Comparison of ENCODE assay signal across 16 cellular contexts in the genomic region with DNA sequence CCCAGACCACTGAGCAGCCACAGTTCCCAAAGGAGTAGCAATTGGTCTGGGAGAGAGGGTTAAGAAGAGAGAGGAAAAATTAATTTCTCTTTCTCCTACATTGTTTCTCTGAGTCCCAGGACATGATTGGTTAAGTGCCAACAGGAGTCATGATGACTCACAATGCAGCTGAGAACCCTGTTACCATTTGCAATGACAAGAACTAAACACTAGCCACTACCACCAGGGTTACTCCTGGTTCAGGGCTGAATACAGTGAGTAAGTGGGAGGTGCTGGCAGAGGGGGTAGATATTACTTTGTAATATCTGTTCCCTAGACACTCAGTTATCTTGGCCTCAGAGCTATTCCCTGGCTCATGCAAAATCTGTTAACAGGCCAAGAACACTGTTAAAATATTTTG. TPM values are rescaled to one million over a fixed set of nuclear protein-coding genes. Genes with fewer than 3 reads are reported as not detected.
DNase-seq lines count a peak whose midpoint lies in the region; ATAC-seq and TF ChIP-seq lines count a peak whose summit lies in the region.
"Had no signal": no experiment of that assay in that cellular context is flagged by ENCODE, and none has a peak within 500 bp of the region (broad histone marks: within the 10 kb centered on the region; RNA-seq: fewer than 3 reads in every experiment).

No MANE protein-coding gene starts in this region.

- no peak for TF ChIP-seq POLR2A in lower leg skin (IDR thresholded peaks at IDR 0.05)

- DNase-seq in AG10803 (ENCODE audit: low read depth) = peak; percentile 77
- peak; percentile 88 for DNase-seq in LHCN-M2 (ENCODE audit: low read depth)
- peak; percentile 84 for DNase-seq in choroid plexus epithelial cell (ENCODE audit: low read depth)
- no peak for DNase-seq in left lung
- no peak for DNase-seq in NCI-H748 treated with DMSO at 0.1 percent for 48 hours (lab: John Stamatoyannopoulos, UW)
- DNase-seq in lower leg skin (ENCODE audit: low spot score in 2 of 2) = no peak
- DNase-seq: activated CD4-positive, alpha-beta T cell treated with anti-CD3 and anti-CD28 coated beads, Interleukin-2, amount 50 U/mL, for 4 hours; activated naive CD4-positive, alpha-beta T cell treated with anti-CD3 and anti-CD28 coated beads, Interleukin-2, amount 10 ng/mL, durations not matched to agents 7 days and 5 days; dorsolateral prefrontal cortex; hippocampal formation; NCI-H2107; stimulated activated CD4-positive, alpha-beta T cell treated with anti-CD3 and anti-CD28 coated beads, Interleukin-4, amount 100 ng/mL, for 1 hour; stimulated activated naive CD4-positive, alpha-beta T cell treated with Interleukin-2 at 50 U/mL for 16 hours had no signal

- H3K27ac ChIP-seq in left lung = no peak overlapping the region
- H3K27ac ChIP-seq: dorsolateral prefrontal cortex had no signal

- TF ChIP-seq CTCF in AG10803 (conservative IDR thresholded peaks at IDR 0.05; ENCODE audit: low read length) = peak; percentile 16; the same call in 1 of the 2 replicates
- no peak for TF ChIP-seq CTCF in choroid plexus epithelial cell (conservative IDR thresholded peaks at IDR 0.05; ENCODE audit: low read depth, low read length)
- no peak for TF ChIP-seq CTCF in left lung (IDR thresholded peaks at IDR 0.05)
- no peak for TF ChIP-seq CTCF in lower leg skin (IDR thresholded peaks at IDR 0.05)

- intact Hi-C loops in left lung (cut with DNase I) = no loop called here
- intact Hi-C loops in lower leg skin (cut with DNase I; ENCODE audit: low total_unique reads) = no loop called here

- no peaks in the 10 kb centered on the region for H3K4me1 ChIP-seq in left lung

- H3K36me3 ChIP-seq in left lung = no peaks in the 10 kb centered on the region

- peaks cover 0 to 1% of the 10 kb centered on the region in 2 donors for H3K9me3 ChIP-seq in left lung

- H3K4me3 ChIP-seq in AG10803 (ENCODE audit: low read length) (no peak overlapping the region), choroid plexus epithelial cell (ENCODE audit: low read depth, low read length) (no peak overlapping the region), left lung (no peak overlapping the region), lower leg skin (ENCODE audit: low read depth, poor library complexity, severe bottlenecking) (no peak overlapping the region)
- H3K4me3 ChIP-seq: dorsolateral prefrontal cortex had no signal

- no peaks in the 10 kb centered on the region for H3K27me3 ChIP-seq in left lung

- ATAC-seq in left lung = peak; percentile 50
- no peak for ATAC-seq in HG02973 (IDR thresholded peaks at IDR 0.05; ENCODE audit: unreplicated experiment)
- no peak for ATAC-seq in HG03565 (IDR thresholded peaks at IDR 0.05; ENCODE audit: unreplicated experiment)

RNA-seq across cellular contexts. Expression of a gene that starts 16.6 kb away (rescaled TPM):
- 3.2 and 4.5 TPM in 2 replicates for total RNA-seq in LHCN-M2 (2014; rRNA removed)
- polyA plus RNA-seq in LHCN-M2 (2012) = 1.2 TPM
- total RNA-seq in left lung = 10 to 100 TPM in 1 of 2 donors, 1 to 10 TPM in 1; 9.3 to 11.0 TPM
- total RNA-seq in lower leg skin = 1 to 10 TPM; 6.2 to 8.9 (median 6.6) TPM

RNA-seq across cellular contexts. Expression of a gene that starts 17.3 kb away (rescaled TPM):
- total RNA-seq in LHCN-M2 (2014; rRNA removed) (9.4 and 11.0 TPM in 2 replicates), left lung (1 to 10 TPM; 6.2 to 6.4 TPM), lower leg skin (1 to 10 TPM; 3.0 to 4.4 (median 4.0) TPM)
- polyA plus RNA-seq in LHCN-M2 (2012) = 2.3 TPM

RNA-seq across cellular contexts. Expression of a gene that starts 18.0 kb away (rescaled TPM):
- total RNA-seq in LHCN-M2 (2014; rRNA removed) (not detected in 2 replicates), left lung (not detected), lower leg skin (not detected)
- polyA plus RNA-seq in LHCN-M2 (2012) = not detected
- total RNA-seq: mesothelial cell of epicardium had no signal

Comparison
In these comparisons a context has a peak if more than half of its experiments do, and no peak if none do; other contexts are left out.
1. DNase-seq: peak in AG10803 (single experiment), LHCN-M2 (single experiment) and choroid plexus epithelial cell (single experiment); none in left lung (0 of 2), NCI-H748 treated with DMSO at 0.1 percent for 48 hours (single experiment) and lower leg skin (0 of 2).